8 cellular contexts compared by ENCODE assay signal in the genomic region with DNA sequence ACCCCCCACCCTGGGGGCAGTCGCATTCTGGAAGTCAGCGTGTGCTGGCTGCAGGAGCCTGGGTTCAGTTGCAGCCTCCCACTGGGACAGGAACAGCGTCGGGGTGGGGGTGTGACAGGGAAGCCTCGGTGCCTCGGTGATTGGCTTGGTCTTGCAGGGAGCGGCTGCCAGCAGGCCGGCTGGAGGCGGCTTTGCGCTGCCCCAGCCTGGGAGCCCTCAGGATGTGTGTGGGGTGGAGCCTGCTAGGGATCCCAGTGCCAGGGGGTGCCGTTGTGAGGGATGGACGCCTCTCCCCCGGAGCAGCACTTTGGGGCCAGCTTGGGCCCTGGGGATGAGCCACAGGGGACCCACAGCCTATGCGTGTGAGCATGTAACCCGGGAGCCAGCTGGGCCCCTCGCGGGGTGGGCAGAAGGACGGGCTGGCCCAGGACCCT.
DNase-seq lines count a peak whose midpoint lies in the region; ATAC-seq and TF ChIP-seq lines count a peak whose summit lies in the region.

No MANE protein-coding gene starts in this region.

- peaks cover 24% of the 10 kb centered on the region for H3K4me1 ChIP-seq in fibroblast of lung (ENCODE audit: control insufficient read depth, extremely low read depth, insufficient read depth, low read length)

- H3K9me3 ChIP-seq in fibroblast of lung (ENCODE audit: control insufficient read depth, insufficient read depth, low read depth, low read length), result no peaks in the 10 kb centered on the region

- H3K4me3 ChIP-seq in fibroblast of lung (replicated peaks in 1 of 4; ENCODE audit: control extremely low read depth in 1 of 4, insufficient read depth in 1 of 4, low read depth in 3 of 4, low read length in 4 of 4), result peak overlapping the region; percentile 37 to 77 (median 62)

- H3K36me3 ChIP-seq in fibroblast of lung (ENCODE audit: control insufficient read depth, insufficient read depth, low read length), result no peaks in the 10 kb centered on the region

- POLR2A ChIA-PET in RWPE1 (lab: Yijun Ruan, JAX; ENCODE audit: low non-redundant PET), result interaction anchor here (0.9 to 2.1 kb wide), 7 partner anchors 10 to 107 kb away, joined by 3 to 10 read pairs (median 5); no protein-coding TSS in a partner anchor

- DNase-seq in H4 (ENCODE audit: low spot score), result peak; percentile 82
- peak; percentile 97 for DNase-seq in RWPE1 (ENCODE audit: low spot score)
- DNase-seq in fibroblast of lung (ENCODE audit: low read depth in 2 of 2), result peak; percentile 67 to 81
- peak; percentile 88 for DNase-seq in myocyte (ENCODE audit: low read depth)
- DNase-seq in NCI-H524 treated with DMSO at 0.1 percent for 48 hours (lab: John Stamatoyannopoulos, UW), result no peak

- H2AFZ ChIP-seq in fibroblast of lung (ENCODE audit: low read length), result peak overlapping the region; percentile 72

- no peaks in the 10 kb centered on the region for H3K27me3 ChIP-seq in fibroblast of lung (ENCODE audit: control insufficient read depth, insufficient read depth, low read length)

- peak overlapping the region; percentile 94 for H3K4me2 ChIP-seq in fibroblast of lung (ENCODE audit: extremely low read depth, insufficient read depth, low read length)

- H3K79me2 ChIP-seq in fibroblast of lung (ENCODE audit: control insufficient read depth, insufficient read depth, low read length), result no peaks in the 10 kb centered on the region

- H3K9ac ChIP-seq in fibroblast of lung (ENCODE audit: insufficient read depth, low read length), result no peak overlapping the region

- H3K27ac ChIP-seq in RWPE1, result peak overlapping the region; percentile 93
- no peak overlapping the region for H3K27ac ChIP-seq in fibroblast of lung (ENCODE audit: insufficient read depth, low read length)

- CTCF ChIA-PET in RWPE1 (lab: Yijun Ruan, JAX), result interaction anchor here (0.6 to 1.7 kb wide), 7 partner anchors 17 to 183 kb away, joined by 3 to 9 read pairs (median 5); no protein-coding TSS in a partner anchor

- ATAC-seq in HG03097 (IDR thresholded peaks at IDR 0.05; ENCODE audit: low FRiP score, unreplicated experiment), result no peak
- ATAC-seq in GM18858 (IDR thresholded peaks at IDR 0.05; ENCODE audit: unreplicated experiment), result no peak
- no peak for ATAC-seq in HG03432 (IDR thresholded peaks at IDR 0.05; ENCODE audit: unreplicated experiment)

- TF ChIP-seq CTCF in RWPE1 (conservative IDR thresholded peaks at IDR 0.05; ENCODE audit: low read depth), result no peak
- TF ChIP-seq CTCF in fibroblast of lung (conservative IDR thresholded peaks at IDR 0.05 in 1 of 2, IDR thresholded peaks at IDR 0.05 in 1 of 2; ENCODE audit: low read depth in 1 of 2, low read length in 2 of 2), result no peak

- H4K20me1 ChIP-seq in fibroblast of lung (ENCODE audit: control insufficient read depth, extremely low read depth, insufficient read depth, low read length), result no peaks in the 10 kb centered on the region
